1 cellular context compared by ENCODE assay signal in genomic region chr1:58783090-58783992, GRCh38.
A peak's percentile ranks its signal among the peaks of the same experiment; 100 is the strongest.
TF ChIP-seq lines count a peak whose summit lies in the region.

No MANE protein-coding gene starts in this region.

TF ChIP-seq in WTC11, 78 proteins besides CTCF, POLR2A, EP300 and RAD21 (continued from another document):
- TF ChIP-seq, protein P1, sequence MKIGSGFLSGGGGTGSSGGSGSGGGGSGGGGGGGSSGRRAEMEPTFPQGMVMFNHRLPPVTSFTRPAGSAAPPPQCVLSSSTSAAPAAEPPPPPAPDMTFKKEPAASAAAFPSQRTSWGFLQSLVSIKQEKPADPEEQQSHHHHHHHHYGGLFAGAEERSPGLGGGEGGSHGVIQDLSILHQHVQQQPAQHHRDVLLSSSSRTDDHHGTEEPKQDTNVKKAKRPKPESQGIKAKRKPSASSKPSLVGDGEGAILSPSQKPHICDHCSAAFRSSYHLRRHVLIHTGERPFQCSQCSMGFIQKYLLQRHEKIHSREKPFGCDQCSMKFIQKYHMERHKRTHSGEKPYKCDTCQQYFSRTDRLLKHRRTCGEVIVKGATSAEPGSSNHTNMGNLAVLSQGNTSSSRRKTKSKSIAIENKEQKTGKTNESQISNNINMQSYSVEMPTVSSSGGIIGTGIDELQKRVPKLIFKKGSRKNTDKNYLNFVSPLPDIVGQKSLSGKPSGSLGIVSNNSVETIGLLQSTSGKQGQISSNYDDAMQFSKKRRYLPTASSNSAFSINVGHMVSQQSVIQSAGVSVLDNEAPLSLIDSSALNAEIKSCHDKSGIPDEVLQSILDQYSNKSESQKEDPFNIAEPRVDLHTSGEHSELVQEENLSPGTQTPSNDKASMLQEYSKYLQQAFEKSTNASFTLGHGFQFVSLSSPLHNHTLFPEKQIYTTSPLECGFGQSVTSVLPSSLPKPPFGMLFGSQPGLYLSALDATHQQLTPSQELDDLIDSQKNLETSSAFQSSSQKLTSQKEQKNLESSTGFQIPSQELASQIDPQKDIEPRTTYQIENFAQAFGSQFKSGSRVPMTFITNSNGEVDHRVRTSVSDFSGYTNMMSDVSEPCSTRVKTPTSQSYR (CRISPR knock-in tag; IDR thresholded peaks at IDR 0.05) = 0 out of 2 replicates have a peak, but pooled peaks have one; percentile 47
- TF ChIP-seq NFE2L1 (CRISPR knock-in tag; IDR thresholded peaks at IDR 0.05) (no peak), JUN (CRISPR knock-in tag; IDR thresholded peaks at IDR 0.05) (0 out of 2 replicates have a peak, but pooled peaks have one; percentile 19), ZNF121 (CRISPR knock-in tag; IDR thresholded peaks at IDR 0.05) (no peak), GABPB1 (CRISPR knock-in tag; IDR thresholded peaks at IDR 0.05) (no peak), RORB (CRISPR knock-in tag; IDR thresholded peaks at IDR 0.05) (peak; percentile 66; the same call in 1 of the 2 replicates), IRF1 (CRISPR knock-in tag; IDR thresholded peaks at IDR 0.05) (no peak), ZNF512 (CRISPR knock-in tag; IDR thresholded peaks at IDR 0.05; ENCODE audit: borderline replicate concordance) (no peak), USF1 (CRISPR knock-in tag; IDR thresholded peaks at IDR 0.05) (no peak), ZNF263 (CRISPR knock-in tag; IDR thresholded peaks at IDR 0.05; ENCODE audit: low read depth) (no peak), ZNF425 (CRISPR knock-in tag; conservative IDR thresholded peaks at IDR 0.05) (no peak), KAT7 (CRISPR knock-in tag; IDR thresholded peaks at IDR 0.05; ENCODE audit: borderline replicate concordance) (0 out of 2 replicates have a peak, but pooled peaks have one; percentile 49), MLX (CRISPR knock-in tag; IDR thresholded peaks at IDR 0.05) (no peak), CREB1 (CRISPR knock-in tag; IDR thresholded peaks at IDR 0.05) (no peak), CBFB (CRISPR knock-in tag; IDR thresholded peaks at IDR 0.05; ENCODE audit: low read depth) (no peak), HMGA2 (CRISPR knock-in tag; IDR thresholded peaks at IDR 0.05) (peak; percentile 24; the same call in 1 of the 2 replicates), ATF6 (CRISPR knock-in tag; IDR thresholded peaks at IDR 0.05) (no peak)
- TF ChIP-seq, protein P2, sequence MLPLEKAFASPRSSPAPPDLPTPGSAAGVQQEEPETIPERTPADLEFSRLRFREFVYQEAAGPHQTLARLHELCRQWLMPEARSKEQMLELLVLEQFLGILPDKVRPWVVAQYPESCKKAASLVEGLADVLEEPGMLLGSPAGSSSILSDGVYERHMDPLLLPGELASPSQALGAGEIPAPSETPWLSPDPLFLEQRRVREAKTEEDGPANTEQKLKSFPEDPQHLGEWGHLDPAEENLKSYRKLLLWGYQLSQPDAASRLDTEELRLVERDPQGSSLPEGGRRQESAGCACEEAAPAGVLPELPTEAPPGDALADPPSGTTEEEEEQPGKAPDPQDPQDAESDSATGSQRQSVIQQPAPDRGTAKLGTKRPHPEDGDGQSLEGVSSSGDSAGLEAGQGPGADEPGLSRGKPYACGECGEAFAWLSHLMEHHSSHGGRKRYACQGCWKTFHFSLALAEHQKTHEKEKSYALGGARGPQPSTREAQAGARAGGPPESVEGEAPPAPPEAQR (CRISPR knock-in tag; IDR thresholded peaks at IDR 0.05) = no peak
